8 cellular contexts compared by ENCODE assay signal in the genomic region with DNA sequence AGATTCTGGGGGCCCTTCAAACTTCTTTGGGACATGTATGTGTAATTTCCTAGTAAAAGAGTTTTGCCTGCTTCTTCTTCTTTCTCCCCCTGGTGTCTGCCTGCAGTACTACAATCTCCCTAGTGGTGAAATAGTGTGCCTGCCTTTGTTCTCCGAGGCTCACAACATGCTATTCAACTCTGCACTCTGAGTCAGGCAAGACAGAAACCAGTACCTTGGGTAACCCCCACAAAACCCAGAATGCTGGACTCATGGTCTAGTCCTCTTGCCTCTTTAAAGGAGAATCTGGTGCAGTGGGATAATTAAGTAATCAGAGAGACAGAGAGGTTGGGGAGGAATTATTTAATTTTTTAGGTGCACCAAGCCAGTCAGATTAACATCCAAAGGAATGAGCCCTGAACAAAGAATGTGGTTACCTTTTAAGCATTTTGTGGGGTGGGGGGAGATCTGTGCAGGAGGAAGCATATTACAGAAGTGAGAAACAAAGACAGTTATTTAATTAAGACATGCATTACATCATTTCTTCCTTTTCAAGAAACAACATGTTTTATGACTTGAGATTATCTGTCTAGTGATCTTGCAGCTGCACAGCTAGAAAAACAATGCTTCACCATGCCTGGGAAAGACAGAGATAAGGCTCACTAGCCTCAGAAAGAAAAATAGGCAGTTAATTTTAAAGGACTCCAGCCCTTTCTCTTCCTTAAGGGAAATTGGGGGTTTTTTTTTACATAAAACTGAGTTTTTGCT. TPM values are rescaled to one million over a fixed set of nuclear protein-coding genes. Genes with fewer than 3 reads are reported as not detected.
DNase-seq lines count a peak whose midpoint lies in the region; ATAC-seq, FAIRE-seq and TF ChIP-seq lines count a peak whose summit lies in the region.

No MANE protein-coding gene starts in this region.

- peak overlapping the region; percentile 37; the same call in 1 of the 2 replicates for H3K27ac ChIP-seq in KMS-11
- no peak overlapping the region for H3K27ac ChIP-seq in astrocyte (ENCODE audit: low read depth, low read length)

- TF ChIP-seq CTCF in KMS-11 (conservative IDR thresholded peaks at IDR 0.05; ENCODE audit: low read depth, low read length) (peak; percentile 84), astrocyte (IDR thresholded peaks at IDR 0.05; ENCODE audit: insufficient read depth, low read depth, low read length) (peak; percentile 83)

- peak; percentile 54 for FAIRE-seq in astrocyte (lab: Jason Lieb, UNC)

- H2AFZ ChIP-seq in KMS-11 (ENCODE audit: low read depth), result no peak overlapping the region; the same call in 1 of the 2 replicates
- no peak overlapping the region for H2AFZ ChIP-seq in astrocyte (ENCODE audit: low read depth, low read length)

- peaks cover 10% of the 10 kb centered on the region for H3K4me1 Mint-ChIP-seq in astrocyte (ENCODE audit: low read depth, unreplicated experiment)

- H3K4me3 ChIP-seq in KMS-11 (IDR thresholded peaks at IDR 0.05; ENCODE audit: insufficient read depth, low read depth, low read length) (no peak overlapping the region), astrocyte (ENCODE audit: insufficient read depth, low read depth, low read length) (no peak overlapping the region)

- DNase-seq in GDM1 (lab: John Stamatoyannopoulos, UW), result peak; percentile 30
- DNase-seq in T follicular helper cell (ENCODE audit: low read depth), result peak; percentile 24
- peak; percentile 0 for DNase-seq in astrocyte (ENCODE audit: low read depth)
- peak; percentile 63 for DNase-seq in iPS-NIHi7 (ENCODE audit: extremely low spot score)
- peak; percentile 68 to 75 for DNase-seq in stimulated activated CD4-positive, alpha-beta T cell treated with anti-CD3 and anti-CD28 coated beads, Interleukin-2, amount 100 ng/mL, for 24 hours
- DNase-seq in DMS114 treated with DMSO at 0.1 percent for 48 hours (lab: John Stamatoyannopoulos, UW; ENCODE audit: unreplicated experiment), result no peak

- 0 out of 2 replicates have a peak overlapping the region, but pooled peaks have one; percentile 11 for H3K4me2 ChIP-seq in KMS-11
- H3K4me2 ChIP-seq in astrocyte (ENCODE audit: low read length), result no peak overlapping the region

- H3K27me3 ChIP-seq in KMS-11 (ENCODE audit: insufficient read depth, low read depth), result no peaks in the 10 kb centered on the region
- H3K27me3 ChIP-seq in astrocyte (ENCODE audit: insufficient read depth, low read length), result no peaks in the 10 kb centered on the region

- no peaks in the 10 kb centered on the region for H3K36me3 Mint-ChIP-seq in astrocyte (ENCODE audit: low read depth, unreplicated experiment)

- H3K4me1 ChIP-seq in KMS-11 (ENCODE audit: low read depth, poor library complexity, severe bottlenecking) (peaks cover 39% of the 10 kb centered on the region), astrocyte (ENCODE audit: insufficient read depth, low read length) (no peaks in the 10 kb centered on the region)

- no peaks in the 10 kb centered on the region for H3K9me3 ChIP-seq in astrocyte (ENCODE audit: insufficient read depth, low read depth, low read length)

- peak; percentile 92 for ATAC-seq in GM21717 (IDR thresholded peaks at IDR 0.05; ENCODE audit: unreplicated experiment)

- no peak overlapping the region for H3K4me3 Mint-ChIP-seq in astrocyte (ENCODE audit: unreplicated experiment)

- H3K79me2 ChIP-seq in KMS-11 (ENCODE audit: insufficient read depth, low read depth), result no peaks in the 10 kb centered on the region
- H3K79me2 ChIP-seq in astrocyte (ENCODE audit: insufficient read depth, low read length), result no peaks in the 10 kb centered on the region

- H3K9ac ChIP-seq in KMS-11 (no peak overlapping the region), astrocyte (ENCODE audit: low read length) (no peak overlapping the region)

- H4K20me1 ChIP-seq in KMS-11 (ENCODE audit: insufficient read depth) (no peaks in the 10 kb centered on the region), astrocyte (ENCODE audit: insufficient read depth, low read length) (no peaks in the 10 kb centered on the region)

- H3K36me3 ChIP-seq in KMS-11 (ENCODE audit: insufficient read depth) (no peaks in the 10 kb centered on the region), astrocyte (ENCODE audit: insufficient read depth, low read length) (no peaks in the 10 kb centered on the region)

- H3K27me3 Mint-ChIP-seq in astrocyte (ENCODE audit: low read depth, unreplicated experiment), result no peaks in the 10 kb centered on the region

- H3K27ac Mint-ChIP-seq in astrocyte (ENCODE audit: unreplicated experiment), result peak overlapping the region; percentile 28

- H3K9me3 Mint-ChIP-seq in astrocyte (ENCODE audit: unreplicated experiment), result peaks cover 4% of the 10 kb centered on the region

RNA-seq across cellular contexts. Expression of a gene that starts 11.0 kb away (rescaled TPM):
- total RNA-seq in astrocyte, result not detected in 2 replicates

RNA-seq across cellular contexts. Expression of a gene that starts 49.1 kb away (rescaled TPM):
- total RNA-seq in astrocyte, result not detected in 2 replicates
